In genomic region chr6:140636237-140636636, GRCh38 we compare ENCODE assay signal across 14 cellular contexts.
DNase-seq lines count a peak whose midpoint lies in the region; ATAC-seq and TF ChIP-seq lines count a peak whose summit lies in the region.
"Had no signal": no experiment of that assay in that cellular context is flagged by ENCODE, and none has a peak within 500 bp of the region (broad histone marks: within the 10 kb centered on the region; RNA-seq: fewer than 3 reads in every experiment).

No MANE protein-coding gene starts in this region.

- no peak overlapping the region for H3K27ac ChIP-seq in BLaER1 treated with 17β-estradiol and CSF1 and Interleukin-3, amounts not matched to agents 10 nM and 100 nM
- H3K27ac ChIP-seq in WERI-Rb-1 (0 out of 2 replicates have a peak overlapping the region, but pooled peaks have one; percentile 8), foreskin keratinocyte (no peak overlapping the region)
- H3K27ac ChIP-seq: HL-60, Peyer's patch had no signal

- ATAC-seq in GM18909 (IDR thresholded peaks at IDR 0.05; ENCODE audit: poor library complexity, unreplicated experiment): peak; percentile 83
- ATAC-seq in HG03280 (IDR thresholded peaks at IDR 0.05; ENCODE audit: unreplicated experiment): peak; percentile 53
- no peak for ATAC-seq in HG03460 (IDR thresholded peaks at IDR 0.05; ENCODE audit: unreplicated experiment)
- no peak for ATAC-seq in foreskin keratinocyte
- ATAC-seq: gastroesophageal sphincter had no signal

- H4K20me1 ChIP-seq in BLaER1 treated with 17β-estradiol and CSF1 and Interleukin-3, amounts not matched to agents 10 nM and 100 nM: no peaks in the 10 kb centered on the region

- no peaks in the 10 kb centered on the region for H3K27me3 ChIP-seq in BLaER1 treated with 17β-estradiol and CSF1 and Interleukin-3, amounts not matched to agents 10 nM and 100 nM
- H3K27me3 ChIP-seq in WERI-Rb-1 (ENCODE audit: insufficient read depth, low read depth, severe bottlenecking) (no peaks in the 10 kb centered on the region), foreskin keratinocyte (no peaks in the 10 kb centered on the region)
- H3K27me3 ChIP-seq: gastroesophageal sphincter, Peyer's patch had no signal

- peak overlapping the region in 1 of 10 experiments; percentile 30; a peak in 2 of 20 replicates for H3K4me3 ChIP-seq in BLaER1 treated with 17β-estradiol and CSF1 and Interleukin-3, amounts not matched to agents 10 nM and 100 nM
- H3K4me3 ChIP-seq in WERI-Rb-1 (ENCODE audit: low read depth, low read length): peak overlapping the region; percentile 42
- H3K4me3 ChIP-seq: gastroesophageal sphincter, Peyer's patch had no signal

- H3K9ac ChIP-seq in BLaER1 treated with 17β-estradiol and CSF1 and Interleukin-3, amounts not matched to agents 10 nM and 100 nM: 0 out of 22 replicates have a peak overlapping the region, but pooled peaks of 2 of the 11 experiments have one; percentile 4 to 31

- TF ChIP-seq CTCF in WERI-Rb-1 (IDR thresholded peaks at IDR 0.05; ENCODE audit: low read depth, low read length): no peak
- TF ChIP-seq CTCF in foreskin keratinocyte (conservative IDR thresholded peaks at IDR 0.05): no peak

- DNase-seq in WERI-Rb-1 (no peak), Ammon's horn (ENCODE audit: low spot score) (no peak), foreskin keratinocyte (no peak), dedifferentiated amniotic fluid mesenchymal stem cell (ENCODE audit: extremely low spot score) (no peak)
- DNase-seq: activated gamma-delta T cell, NCI-H1048, Peyer's patch, posterior cingulate gyrus had no signal

- peaks cover 0 to 4% (median 0%) of the 10 kb centered on the region in 11 experiments; a peak in 1 of 22 replicates for H3K9me3 ChIP-seq in BLaER1 treated with 17β-estradiol and CSF1 and Interleukin-3, amounts not matched to agents 10 nM and 100 nM (replicated peaks in 1 of 11)
- H3K9me3 ChIP-seq in WERI-Rb-1 (ENCODE audit: severe bottlenecking): no peaks in the 10 kb centered on the region
- H3K9me3 ChIP-seq: gastroesophageal sphincter, Peyer's patch had no signal

- peak overlapping the region; percentile 25 to 75 (median 59) for H3K4me2 ChIP-seq in BLaER1 treated with 17β-estradiol and CSF1 and Interleukin-3, amounts not matched to agents 10 nM and 100 nM

- H3K4me1 ChIP-seq in BLaER1 treated with 17β-estradiol and CSF1 and Interleukin-3, amounts not matched to agents 10 nM and 100 nM: peaks cover 12 to 33% (median 19%) of the 10 kb centered on the region in 10 experiments; a peak in 19 of 20 replicates
- no peaks in the 10 kb centered on the region for H3K4me1 ChIP-seq in foreskin keratinocyte
- H3K4me1 ChIP-seq: Peyer's patch had no signal

- no peaks in the 10 kb centered on the region for H3K36me3 ChIP-seq in BLaER1 treated with 17β-estradiol and CSF1 and Interleukin-3, amounts not matched to agents 10 nM and 100 nM
- no peaks in the 10 kb centered on the region for H3K36me3 ChIP-seq in WERI-Rb-1
- H3K36me3 ChIP-seq: gastroesophageal sphincter, Peyer's patch had no signal

Comparison
In these comparisons a context has a peak if more than half of its experiments do, and no peak if none do; other contexts are left out.
1. ATAC-seq: peak in GM18909 (single experiment) and HG03280 (single experiment); none in HG03460 (single experiment) and foreskin keratinocyte (single experiment).